Comparison of ENCODE assay signal across 13 cellular contexts in genomic region chr17:77602883-77603640, GRCh38.
DNase-seq lines count a peak whose midpoint lies in the region; ATAC-seq and TF ChIP-seq lines count a peak whose summit lies in the region.
"Had no signal": no experiment of that assay in that cellular context is flagged by ENCODE, and none has a peak within 500 bp of the region (broad histone marks: within the 10 kb centered on the region; RNA-seq: fewer than 3 reads in every experiment).

No MANE protein-coding gene starts in this region.

- H3K27me3 ChIP-seq in right atrium auricular region (no peaks in the 10 kb centered on the region), rectal smooth muscle tissue (ENCODE audit: control insufficient read depth, insufficient read depth, low read length) (no peaks in the 10 kb centered on the region), aorta (ENCODE audit: control insufficient read depth in 1 of 2, insufficient read depth in 2 of 2, low read length in 1 of 2) (no peaks in the 10 kb centered on the region)

- TF ChIP-seq CTCF in right atrium auricular region (IDR thresholded peaks at IDR 0.05) (no peak), GM10266 (IDR thresholded peaks at IDR 0.05; ENCODE audit: control insufficient read depth, insufficient read depth, low read depth, missing control alignments) (no peak)

- H3K4me3 ChIP-seq in right atrium auricular region (no peak overlapping the region), rectal smooth muscle tissue (ENCODE audit: low read length) (no peak overlapping the region), aorta (ENCODE audit: low read length in 2 of 2) (no peak overlapping the region)

- no peaks in the 10 kb centered on the region for H3K36me3 ChIP-seq in right atrium auricular region
- H3K36me3 ChIP-seq in rectal smooth muscle tissue (ENCODE audit: control insufficient read depth, insufficient read depth, low read length), result no peaks in the 10 kb centered on the region
- no peaks in the 10 kb centered on the region for H3K36me3 ChIP-seq in aorta (ENCODE audit: control insufficient read depth in 1 of 2, insufficient read depth in 2 of 2, low read length in 1 of 2)
- H3K36me3 ChIP-seq: neutrophil had no signal

- H3K27ac ChIP-seq in right atrium auricular region, result peak overlapping the region; percentile 92 to 99
- H3K27ac ChIP-seq in rectal smooth muscle tissue (ENCODE audit: low read depth, low read length), result peak overlapping the region; percentile 83
- peak overlapping the region; percentile 51 to 94 for H3K27ac ChIP-seq in aorta (ENCODE audit: low read depth in 1 of 2, low read length in 2 of 2)
- H3K27ac ChIP-seq: neutrophil had no signal

- no peak overlapping the region for H3K9ac ChIP-seq in rectal smooth muscle tissue (ENCODE audit: low read length)

- 67 to 69% methylated on average over 24 of the region's 24 CpGs for WGBS in aorta, 2 donors

- ATAC-seq in aorta (ENCODE audit: low FRiP score), result peak; percentile 1

- peak; percentile 44 for DNase-seq in activated effector memory CD4-positive, alpha-beta T cell treated with anti-CD3 and anti-CD28 coated beads, Interleukin-2, amount 50 U/mL, for 16 hours
- DNase-seq in activated effector memory CD4-positive, alpha-beta T cell treated with Interleukin-2 at 50 U/mL for 16 hours, result no peak
- no peak for DNase-seq in right atrium auricular region (ENCODE audit: low spot score)
- DNase-seq in aorta, result peak; percentile 45 to 77
- no peak for DNase-seq in GM10266 (ENCODE audit: extremely low spot score)
- DNase-seq in SKM-1 treated with dmso at 0.1 percent for 144 hours (lab: John Stamatoyannopoulos, UW; ENCODE audit: unreplicated experiment), result no peak
- DNase-seq in hepatic stellate cell (ENCODE audit: low spot score), result no peak
- DNase-seq: activated CD4-positive, CD25-positive, alpha-beta regulatory T cell; central memory CD4-positive, alpha-beta T cell; erythroblast; NCI-H1436 had no signal

- H3K9me3 ChIP-seq in right atrium auricular region, result no peaks in the 10 kb centered on the region
- H3K9me3 ChIP-seq in aorta (ENCODE audit: control insufficient read depth, low read length), result no peaks in the 10 kb centered on the region
- H3K9me3 ChIP-seq: neutrophil had no signal

- intact Hi-C loops in aorta (cut with DNase I), result loop anchor here (5.0 to 10.0 kb wide), 6 partner anchors 61 to 354 kb away; partner anchors contain the start of gene TNRC6C (in 1 of the 2)

- H3K4me1 ChIP-seq in right atrium auricular region (peaks cover 0 to 43% of the 10 kb centered on the region in 2 donors), rectal smooth muscle tissue (ENCODE audit: control insufficient read depth, insufficient read depth, low read length) (peaks cover 21% of the 10 kb centered on the region), aorta (ENCODE audit: control insufficient read depth in 1 of 2, insufficient read depth in 2 of 2, low read length in 2 of 2) (peaks cover 3 to 5% of the 10 kb centered on the region in 2 donors)

Comparison
In these comparisons a context has a peak if more than half of its experiments do, and no peak if none do; other contexts are left out.
1. DNase-seq: peak in activated effector memory CD4-positive, alpha-beta T cell treated with anti-CD3 and anti-CD28 coated beads, Interleukin-2, amount 50 U/mL, for 16 hours (single experiment) and aorta (2 of 2); none in activated effector memory CD4-positive, alpha-beta T cell treated with Interleukin-2 at 50 U/mL for 16 hours (single experiment), right atrium auricular region (single experiment), GM10266 (single experiment), SKM-1 treated with dmso at 0.1 percent for 144 hours (single experiment) and hepatic stellate cell (single experiment).
2. Peak in every context shown above with its lines, with median percentiles within 50 percentile points of each other: H3K27ac ChIP-seq.